ENCODE assay signal across 16 cellular contexts in the genomic region with DNA sequence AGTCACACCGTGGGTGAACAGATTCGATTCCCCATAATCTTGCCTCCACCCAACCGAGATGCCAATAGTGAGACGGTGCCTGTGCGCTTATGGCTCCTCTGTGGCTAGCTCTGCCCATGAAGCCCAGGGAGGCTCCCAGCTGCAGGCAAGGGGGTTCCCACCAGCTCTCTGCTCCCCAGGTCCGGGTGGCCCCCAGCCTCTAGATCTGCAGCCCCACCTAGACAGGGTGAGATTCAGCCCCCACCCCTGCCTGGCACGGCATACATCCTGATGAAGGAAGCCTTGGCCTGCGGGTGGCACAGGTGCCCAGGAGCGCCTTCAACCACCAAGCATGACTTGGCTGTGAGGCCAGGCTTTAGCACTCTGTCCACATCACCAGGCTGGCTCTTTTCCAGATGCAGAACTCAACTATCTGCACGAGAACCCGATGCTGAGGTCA. TPM values are rescaled to one million over a fixed set of nuclear protein-coding genes. Genes with fewer than 3 reads are reported as not detected.
DNase-seq lines count a peak whose midpoint lies in the region; ATAC-seq and TF ChIP-seq lines count a peak whose summit lies in the region.
"Had no signal": no experiment of that assay in that cellular context is flagged by ENCODE, and none has a peak within 500 bp of the region (broad histone marks: within the 10 kb centered on the region; RNA-seq: fewer than 3 reads in every experiment).

No MANE protein-coding gene starts in this region.

- H3K4me3 ChIP-seq in CD8-positive, alpha-beta T cell (ENCODE audit: low read depth, low read length): no peak overlapping the region
- H3K4me3 ChIP-seq: esophagus squamous epithelium had no signal

- no peaks in the 10 kb centered on the region for H3K9me3 ChIP-seq in CD8-positive, alpha-beta T cell (ENCODE audit: low read length)
- no peaks in the 10 kb centered on the region for H3K9me3 ChIP-seq in T-helper 17 cell (ENCODE audit: control insufficient read depth, low read length, poor library complexity, severe bottlenecking)
- H3K9me3 ChIP-seq: esophagus squamous epithelium had no signal

- H3K36me3 ChIP-seq in CD8-positive, alpha-beta T cell (ENCODE audit: insufficient read depth, low read length): peaks cover 72% of the 10 kb centered on the region

- peak overlapping the region; percentile 80 for H3K27ac Mint-ChIP-seq in CD8-positive, alpha-beta T cell
- peak overlapping the region; percentile 51 for H3K27ac Mint-ChIP-seq in T-helper 17 cell
- peak overlapping the region; percentile 44 to 72 for H3K27ac Mint-ChIP-seq in natural killer cell treated with Interleukin-12 subunit alpha and Interleukin-12 subunit beta and Interleukin-15 and Interleukin-18, amount 100 ng/mL, for 72 hours
- H3K27ac Mint-ChIP-seq: activated naive CD8-positive, alpha-beta T cell had no signal

- no peaks in the 10 kb centered on the region for H3K4me1 Mint-ChIP-seq in CD8-positive, alpha-beta T cell (ENCODE audit: low read depth)
- peaks cover 5% of the 10 kb centered on the region for H3K4me1 Mint-ChIP-seq in T-helper 17 cell
- peaks cover 6 to 12% of the 10 kb centered on the region in 2 donors for H3K4me1 Mint-ChIP-seq in natural killer cell treated with Interleukin-12 subunit alpha and Interleukin-12 subunit beta and Interleukin-15 and Interleukin-18, amount 100 ng/mL, for 72 hours (ENCODE audit: low read depth in 2 of 2)
- H3K4me1 Mint-ChIP-seq: H9 had no signal

- no peaks in the 10 kb centered on the region for H3K4me1 ChIP-seq in CD8-positive, alpha-beta T cell (ENCODE audit: insufficient read depth, low read length)

- CTCF ChIA-PET in CD8-positive, alpha-beta T cell (lab: Charles Lee): interaction anchor here (1.2 kb wide), 1 partner anchor 8 kb away, joined by 3 read pairs; no protein-coding TSS in a partner anchor
- CTCF ChIA-PET in HEK293T (lab: Yijun Ruan, JAX): no interaction called here

- peak in 2 of 7 experiments; percentile 10 to 43 for DNase-seq in CD8-positive, alpha-beta T cell
- peak in 1 of 3 donors; percentile 7 for DNase-seq in T-helper 17 cell
- peak; percentile 71 for DNase-seq in glomerular visceral epithelial cell (ENCODE audit: extremely low spot score)
- peak; percentile 41 for DNase-seq in natural killer cell treated with Interleukin-12 subunit alpha and Interleukin-12 subunit beta and Interleukin-15 and Interleukin-18, amount 100 ng/mL, for 72 hours (ENCODE audit: low spot score)
- no peak for DNase-seq in NCI-H345 treated with DMSO at 0.1 percent for 48 hours (lab: John Stamatoyannopoulos, UW; ENCODE audit: unreplicated experiment)
- DNase-seq in HEK293T (ENCODE audit: extremely low spot score): no peak
- DNase-seq: AML-193; DND-41; esophagus squamous epithelium; H9; NCI-H510A; stimulated activated CD4-positive, alpha-beta T cell treated with anti-CD3 and anti-CD28 coated beads, Interleukin-2, amount 100 ng/mL, for 24 hours; T-helper 2 cell had no signal

- intact Hi-C loops in CD8-positive, alpha-beta T cell (cut with DNase I, micrococcal nuclease): loop anchor here in 1 of 2 experiments (5.0 kb wide), 1 partner anchor 466 kb away; no protein-coding TSS in a partner anchor

- H3K9me3 Mint-ChIP-seq in CD8-positive, alpha-beta T cell: no peaks in the 10 kb centered on the region
- no peaks in the 10 kb centered on the region for H3K9me3 Mint-ChIP-seq in natural killer cell treated with Interleukin-12 subunit alpha and Interleukin-12 subunit beta and Interleukin-15 and Interleukin-18, amount 100 ng/mL, for 72 hours
- H3K9me3 Mint-ChIP-seq: H9 had no signal

- no peaks in the 10 kb centered on the region for H3K27me3 Mint-ChIP-seq in CD8-positive, alpha-beta T cell (ENCODE audit: low read depth)
- no peaks in the 10 kb centered on the region for H3K27me3 Mint-ChIP-seq in T-helper 17 cell
- H3K27me3 Mint-ChIP-seq in natural killer cell treated with Interleukin-12 subunit alpha and Interleukin-12 subunit beta and Interleukin-15 and Interleukin-18, amount 100 ng/mL, for 72 hours: no peaks in the 10 kb centered on the region
- H3K27me3 Mint-ChIP-seq: activated naive CD8-positive, alpha-beta T cell had no signal

- H3K27ac ChIP-seq in CD8-positive, alpha-beta T cell (ENCODE audit: low read depth, low read length): no peak overlapping the region

- H3K4me3 Mint-ChIP-seq in CD8-positive, alpha-beta T cell: no peak overlapping the region
- H3K4me3 Mint-ChIP-seq in T-helper 17 cell: no peak overlapping the region
- H3K4me3 Mint-ChIP-seq in natural killer cell treated with Interleukin-12 subunit alpha and Interleukin-12 subunit beta and Interleukin-15 and Interleukin-18, amount 100 ng/mL, for 72 hours: no peak overlapping the region
- H3K4me3 Mint-ChIP-seq: activated naive CD8-positive, alpha-beta T cell; H9 had no signal

- POLR2A ChIA-PET in CD8-positive, alpha-beta T cell (lab: Charles Lee): no interaction called here
- POLR2A ChIA-PET in HEK293T (lab: Yijun Ruan, JAX): interaction anchor here (0.7 kb wide), 1 partner anchor 41 kb away, joined by 3 read pairs; a partner anchor contains a TSS

- TF ChIP-seq CTCF in CD8-positive, alpha-beta T cell (IDR thresholded peaks at IDR 0.05): no peak

- no peaks in the 10 kb centered on the region for H3K27me3 ChIP-seq in CD8-positive, alpha-beta T cell (ENCODE audit: insufficient read depth, low read length)
- H3K27me3 ChIP-seq: esophagus squamous epithelium had no signal

- peaks cover 89% of the 10 kb centered on the region for H3K36me3 Mint-ChIP-seq in CD8-positive, alpha-beta T cell
- peaks cover 2% of the 10 kb centered on the region for H3K36me3 Mint-ChIP-seq in T-helper 17 cell (ENCODE audit: low read depth)
- peaks cover 18% of the 10 kb centered on the region for H3K36me3 Mint-ChIP-seq in natural killer cell treated with Interleukin-12 subunit alpha and Interleukin-12 subunit beta and Interleukin-15 and Interleukin-18, amount 100 ng/mL, for 72 hours

- ATAC-seq in CD8-positive, alpha-beta T cell: no peak
- ATAC-seq in T-helper 17 cell: no peak
- no peak for ATAC-seq in natural killer cell treated with Interleukin-12 subunit alpha and Interleukin-12 subunit beta and Interleukin-15 and Interleukin-18, amount 100 ng/mL, for 72 hours
- ATAC-seq in GM19452 (IDR thresholded peaks at IDR 0.05; ENCODE audit: unreplicated experiment): no peak
- no peak for ATAC-seq in HG03378 (IDR thresholded peaks at IDR 0.05; ENCODE audit: unreplicated experiment)

TF ChIP-seq in HEK293T, 16 proteins besides CTCF, POLR2A, EP300 and RAD21:
- no peak for TF ChIP-seq HDGF (IDR thresholded peaks at IDR 0.05; ENCODE audit: borderline replicate concordance)
- no peak for TF ChIP-seq SUZ12 (IDR thresholded peaks at IDR 0.05)
- no peak for TF ChIP-seq BHLHE40 (IDR thresholded peaks at IDR 0.05; ENCODE audit: borderline replicate concordance)
- no peak for TF ChIP-seq SP1 (IDR thresholded peaks at IDR 0.05)
- TF ChIP-seq LEF1 (IDR thresholded peaks at IDR 0.05; ENCODE audit: borderline replicate concordance): no peak
- TF ChIP-seq FOXA1 (IDR thresholded peaks at IDR 0.05): no peak
- TF ChIP-seq NFRKB (IDR thresholded peaks at IDR 0.05): no peak
- TF ChIP-seq ZNF384 (IDR thresholded peaks at IDR 0.05): no peak
- TF ChIP-seq, protein P1, sequence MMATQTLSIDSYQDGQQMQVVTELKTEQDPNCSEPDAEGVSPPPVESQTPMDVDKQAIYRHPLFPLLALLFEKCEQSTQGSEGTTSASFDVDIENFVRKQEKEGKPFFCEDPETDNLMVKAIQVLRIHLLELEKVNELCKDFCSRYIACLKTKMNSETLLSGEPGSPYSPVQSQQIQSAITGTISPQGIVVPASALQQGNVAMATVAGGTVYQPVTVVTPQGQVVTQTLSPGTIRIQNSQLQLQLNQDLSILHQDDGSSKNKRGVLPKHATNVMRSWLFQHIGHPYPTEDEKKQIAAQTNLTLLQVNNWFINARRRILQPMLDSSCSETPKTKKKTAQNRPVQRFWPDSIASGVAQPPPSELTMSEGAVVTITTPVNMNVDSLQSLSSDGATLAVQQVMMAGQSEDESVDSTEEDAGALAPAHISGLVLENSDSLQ (IDR thresholded peaks at IDR 0.05): no peak
- TF ChIP-seq ELF4 (IDR thresholded peaks at IDR 0.05): no peak
- TF ChIP-seq FOXK2 (IDR thresholded peaks at IDR 0.05): no peak
- TF ChIP-seq FOXM1 (IDR thresholded peaks at IDR 0.05; ENCODE audit: borderline replicate concordance): no peak
- TF ChIP-seq TARDBP (IDR thresholded peaks at IDR 0.05): no peak
- no peak for TF ChIP-seq L3MBTL2 (conservative IDR thresholded peaks at IDR 0.05)
- no peak for TF ChIP-seq ARNT (IDR thresholded peaks at IDR 0.05)
- no peak for TF ChIP-seq CTBP1 (IDR thresholded peaks at IDR 0.05; ENCODE audit: borderline replicate concordance)

RNA-seq across cellular contexts. Expression of a gene that starts 40.6 kb away (rescaled TPM):
- total RNA-seq in CD8-positive, alpha-beta T cell: 100 to 1,000 TPM; 220 to 224 TPM
- total RNA-seq in T-helper 17 cell: 100 to 1,000 TPM; 268 to 366 TPM
- total RNA-seq in natural killer cell treated with Interleukin-12 subunit alpha and Interleukin-12 subunit beta and Interleukin-15 and Interleukin-18, amount 100 ng/mL, for 72 hours: 100 to 1,000 TPM; 550 to 559 TPM

RNA-seq across cellular contexts. Expression of a gene that starts 54.7 kb away (rescaled TPM):
- total RNA-seq in CD8-positive, alpha-beta T cell: 1 to 10 TPM; 1.1 to 1.8 TPM
- 1 to 10 TPM; 1.7 to 2.8 TPM for total RNA-seq in T-helper 17 cell
- 1 to 10 TPM; 1.8 to 3.3 TPM for total RNA-seq in natural killer cell treated with Interleukin-12 subunit alpha and Interleukin-12 subunit beta and Interleukin-15 and Interleukin-18, amount 100 ng/mL, for 72 hours

Comparison
In these comparisons a context has a peak if more than half of its experiments do, and no peak if none do; other contexts are left out.
1. DNase-seq: peak in glomerular visceral epithelial cell (single experiment) and natural killer cell treated with Interleukin-12 subunit alpha and Interleukin-12 subunit beta and Interleukin-15 and Interleukin-18, amount 100 ng/mL, for 72 hours (single experiment); none in NCI-H345 treated with DMSO at 0.1 percent for 48 hours (single experiment) and HEK293T (single experiment).
2. Peak in every context shown above with its lines, with median percentiles within 50 percentile points of each other: H3K27ac Mint-ChIP-seq.